ENCODE assay signal across 9 cellular contexts in the genomic region with DNA sequence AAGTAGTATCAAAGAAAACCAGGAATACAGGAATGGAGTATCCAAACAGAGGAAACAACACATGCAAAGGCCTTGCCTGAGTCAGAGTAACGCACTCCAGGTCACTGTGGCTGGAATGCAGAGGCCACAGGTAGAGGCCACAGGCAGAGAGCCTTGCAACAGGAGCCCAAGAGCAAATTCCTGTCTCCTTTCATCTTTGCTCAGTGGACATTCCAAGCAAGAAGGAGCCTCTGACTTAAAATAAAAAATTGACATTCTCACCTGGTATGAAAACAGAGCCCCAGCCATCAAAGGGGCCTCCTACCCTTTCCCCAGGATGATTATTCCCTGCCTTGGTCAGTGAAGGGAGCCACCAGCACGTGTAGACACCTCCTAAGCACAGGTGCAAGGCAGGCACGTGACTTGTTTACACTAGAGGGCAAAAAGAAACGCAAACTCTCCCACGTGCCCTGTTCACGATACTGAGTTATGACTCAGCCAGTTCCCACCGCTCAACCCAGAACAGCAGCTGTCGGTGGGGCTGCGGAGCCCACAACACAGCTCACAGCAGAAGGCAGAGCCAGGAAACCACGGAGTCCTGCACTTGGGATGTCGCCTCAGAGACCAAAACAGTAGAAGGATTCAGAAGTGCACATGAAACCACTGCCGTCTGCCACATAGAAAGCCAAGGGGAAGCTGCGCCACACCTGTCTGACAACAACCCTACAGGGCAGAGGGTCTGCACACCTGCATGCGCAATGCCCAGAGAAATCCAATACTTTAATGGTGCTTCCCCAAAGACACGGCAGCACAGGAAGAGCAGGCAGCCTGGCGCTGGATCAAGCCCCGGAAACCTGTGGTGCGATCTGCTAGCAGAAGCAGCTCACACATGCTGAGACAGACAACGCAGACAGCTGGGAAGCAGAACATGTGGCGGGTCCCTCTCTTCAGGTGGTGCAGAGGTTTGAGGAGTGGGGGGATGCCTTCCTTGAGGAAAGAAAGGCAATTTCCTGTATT. TPM values are rescaled to one million over a fixed set of nuclear protein-coding genes. Genes with fewer than 3 reads are reported as not detected.
DNase-seq lines count a peak whose midpoint lies in the region; ATAC-seq and TF ChIP-seq lines count a peak whose summit lies in the region.
"Had no signal": no experiment of that assay in that cellular context is flagged by ENCODE, and none has a peak within 500 bp of the region (broad histone marks: within the 10 kb centered on the region; RNA-seq: fewer than 3 reads in every experiment).

No MANE protein-coding gene starts in this region.

- ATAC-seq in GM21515 (IDR thresholded peaks at IDR 0.05; ENCODE audit: unreplicated experiment) = peak; percentile 97
- peak in 1 of 2 donors; percentile 68 for ATAC-seq in left cardiac atrium

- H3K4me3 Mint-ChIP-seq in activated naive CD4-positive, alpha-beta T cell treated with anti-CD3 and anti-CD28 coated beads, Interleukin-2, amount 10 ng/mL, durations not matched to agents 7 days and 5 days = peak overlapping the region; percentile 48

- H3K27me3 Mint-ChIP-seq in activated naive CD4-positive, alpha-beta T cell treated with anti-CD3 and anti-CD28 coated beads, Interleukin-2, amount 10 ng/mL, durations not matched to agents 7 days and 5 days = peaks cover 51% of the 10 kb centered on the region

- WGBS in HUES64 = 46% methylated on average over 20 of the region's 20 CpGs

- DNase-seq in DMS153 (lab: John Stamatoyannopoulos, UW) (peak; percentile 79), RWPE1 (ENCODE audit: low spot score) (peak; percentile 72), left cardiac atrium (peak; percentile 32), medulla oblongata (ENCODE audit: extremely low spot score) (no peak)
- peak; percentile 75 for DNase-seq in activated naive CD4-positive, alpha-beta T cell treated with anti-CD3 and anti-CD28 coated beads, Interleukin-2, amount 10 ng/mL, durations not matched to agents 7 days and 5 days

- no peak for TF ChIP-seq CTCF in RWPE1 (conservative IDR thresholded peaks at IDR 0.05; ENCODE audit: low read depth)

- peak overlapping the region; percentile 81 for H3K27ac Mint-ChIP-seq in activated naive CD4-positive, alpha-beta T cell treated with anti-CD3 and anti-CD28 coated beads, Interleukin-2, amount 10 ng/mL, durations not matched to agents 7 days and 5 days

- no peaks in the 10 kb centered on the region for H3K36me3 Mint-ChIP-seq in activated naive CD4-positive, alpha-beta T cell treated with anti-CD3 and anti-CD28 coated beads, Interleukin-2, amount 10 ng/mL, durations not matched to agents 7 days and 5 days

- H3K27me3 ChIP-seq in HUES64 (ENCODE audit: insufficient read depth, low read length) = no peaks in the 10 kb centered on the region

- POLR2A ChIA-PET in RWPE1 (lab: Yijun Ruan, JAX; ENCODE audit: low non-redundant PET) = interaction anchor here (0.7 to 0.9 kb wide), 2 partner anchors 26 to 43 kb away, joined by 3 to 4 read pairs; no protein-coding TSS in a partner anchor

- peak overlapping the region; percentile 7 for H3K9ac ChIP-seq in HUES64 (ENCODE audit: low read depth, low read length)

- H3K9me3 ChIP-seq in HUES64 (ENCODE audit: insufficient read depth, low read depth, low read length) = no peaks in the 10 kb centered on the region

- H3K4me3 ChIP-seq in HUES64 (ENCODE audit: low read length) = no peak overlapping the region; the same call in 1 of the 2 replicates
- H3K4me3 ChIP-seq in skin epidermis = peak overlapping the region in 1 of 7 experiments; percentile 17

- CTCF ChIA-PET in RWPE1 (lab: Yijun Ruan, JAX) = interaction anchor here (0.5 kb wide), 1 partner anchor 12 kb away, joined by 3 read pairs; no protein-coding TSS in a partner anchor
- CTCF ChIA-PET in activated naive CD4-positive, alpha-beta T cell treated with anti-CD3 and anti-CD28 coated beads, Interleukin-2, amount 10 ng/mL, durations not matched to agents 7 days and 5 days (lab: Charles Lee) = no interaction called here

- intact Hi-C loops in left cardiac atrium (cut with DNase I) = loop anchor here in 1 of 2 donors (10.0 kb wide), 1 partner anchor 50 kb away; the partner anchor contains the start of gene ITGB5

- no peaks in the 10 kb centered on the region for H3K9me3 Mint-ChIP-seq in activated naive CD4-positive, alpha-beta T cell treated with anti-CD3 and anti-CD28 coated beads, Interleukin-2, amount 10 ng/mL, durations not matched to agents 7 days and 5 days

- H3K36me3 ChIP-seq in HUES64 (ENCODE audit: insufficient read depth, low read length) = peaks cover 66% of the 10 kb centered on the region

- peak overlapping the region; percentile 68 for H3K27ac ChIP-seq in HUES64 (ENCODE audit: low read depth, low read length)
- H3K27ac ChIP-seq in RWPE1 = peak overlapping the region; percentile 93
- peak overlapping the region in 20 of 21 experiments; percentile 15 to 82 (median 66) for H3K27ac ChIP-seq in skin epidermis

- peaks cover 22% of the 10 kb centered on the region for H3K4me1 Mint-ChIP-seq in activated naive CD4-positive, alpha-beta T cell treated with anti-CD3 and anti-CD28 coated beads, Interleukin-2, amount 10 ng/mL, durations not matched to agents 7 days and 5 days

- H3K4me1 ChIP-seq in HUES64 (ENCODE audit: insufficient read depth, low read length) = peaks cover 33% of the 10 kb centered on the region

RNA-seq across cellular contexts. Expression of gene ITGB5, which starts 52.1 kb away (rescaled TPM):
- 99.8 TPM for polyA plus RNA-seq in HUES64 (2013, experiment 1 of 2)
- 111 TPM for polyA plus RNA-seq in HUES64 (2013, experiment 2 of 2)
- total RNA-seq in left cardiac atrium = 100 to 1,000 TPM in 1 of 2 donors, 10 to 100 TPM in 1; 86.1 to 119 TPM
- total RNA-seq: T-helper 2 cell treated with Interferon-gamma antibody and Interleukin-4, amounts not matched to agents 100 ng/mL and 5 ng/mL, for 36 hours had no signal
